In the genomic region with DNA sequence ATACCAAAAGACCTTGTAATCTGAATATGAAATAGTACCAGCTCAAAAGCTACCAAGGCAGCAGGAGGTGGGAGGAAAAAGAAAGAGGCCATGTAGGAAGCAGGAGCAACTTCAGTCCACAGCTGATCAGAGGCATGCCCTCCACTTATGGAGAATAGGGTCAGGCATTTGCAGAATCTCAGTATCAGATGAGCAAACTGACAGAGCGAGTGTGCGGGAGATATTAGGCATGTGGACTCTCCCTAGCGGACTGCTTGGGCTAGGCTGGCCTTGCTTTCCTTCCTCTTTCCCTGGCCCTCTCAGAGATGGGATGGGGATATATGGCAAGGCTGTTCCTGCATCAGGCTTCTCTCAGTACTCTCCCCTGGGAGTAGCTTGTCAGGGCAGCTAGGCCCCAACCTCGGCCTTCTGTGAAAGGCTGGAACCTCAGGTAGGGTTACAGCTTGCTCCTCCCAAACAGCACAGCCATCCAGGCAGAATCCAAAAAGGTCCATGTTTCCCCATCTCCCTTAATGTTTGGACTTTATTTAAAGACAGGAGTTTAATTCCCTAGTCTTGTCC, we compare ENCODE assay signal across 15 cellular contexts. TPM values are rescaled to one million over a fixed set of nuclear protein-coding genes. Genes with fewer than 3 reads are reported as not detected.
DNase-seq lines count a peak whose midpoint lies in the region; ATAC-seq, FAIRE-seq and TF ChIP-seq lines count a peak whose summit lies in the region.
"Had no signal": no experiment of that assay in that cellular context is flagged by ENCODE, and none has a peak within 500 bp of the region (broad histone marks: within the 10 kb centered on the region; RNA-seq: fewer than 3 reads in every experiment).

No MANE protein-coding gene starts in this region.

- H3K4me3 Mint-ChIP-seq in activated naive CD4-positive, alpha-beta T cell treated with anti-CD3 and anti-CD28 coated beads, Interleukin-2, amount 50 U/mL, for 24 hours = peak overlapping the region; percentile 80
- no peak overlapping the region for H3K4me3 Mint-ChIP-seq in activated CD8-positive, alpha-beta T cell treated with anti-CD3 and anti-CD28 coated beads for 36 hours
- H3K4me3 Mint-ChIP-seq in memory B cell = no peak overlapping the region

- ATAC-seq in activated CD8-positive, alpha-beta T cell treated with anti-CD3 and anti-CD28 coated beads for 36 hours = no peak
- ATAC-seq in memory B cell (ENCODE audit: low read depth) = no peak
- ATAC-seq: left lobe of liver, sciatic nerve had no signal

- in situ Hi-C loops in transverse colon (cut with MboI; ENCODE audit: low pct_ligation_motif_present in 1 of 4, low pct_unique_long_range_greater_than_20kb in 1 of 4, low sequenced_read_pairs in 3 of 4) = no loop called here

- H3K27me3 ChIP-seq in transverse colon = no peaks in the 10 kb centered on the region
- H3K27me3 ChIP-seq: ascending aorta had no signal

- H3K9me3 Mint-ChIP-seq in activated naive CD4-positive, alpha-beta T cell treated with anti-CD3 and anti-CD28 coated beads, Interleukin-2, amount 50 U/mL, for 24 hours = no peaks in the 10 kb centered on the region
- no peaks in the 10 kb centered on the region for H3K9me3 Mint-ChIP-seq in activated CD8-positive, alpha-beta T cell treated with anti-CD3 and anti-CD28 coated beads for 36 hours
- H3K9me3 Mint-ChIP-seq in memory B cell = no peaks in the 10 kb centered on the region

- FAIRE-seq in H54 (lab: Jason Lieb, UNC) (no peak), RCC 7860 (lab: Jason Lieb, UNC) (no peak)

- TF ChIP-seq CTCF in activated CD8-positive, alpha-beta T cell treated with anti-CD3 and anti-CD28 coated beads for 36 hours (IDR thresholded peaks at IDR 0.05) = no peak
- no peak for TF ChIP-seq CTCF in transverse colon (IDR thresholded peaks at IDR 0.05)

- intact Hi-C loops in activated CD8-positive, alpha-beta T cell treated with anti-CD3 and anti-CD28 coated beads for 36 hours (cut with micrococcal nuclease) = loop anchor here (2.0 kb wide), 2 partner anchors 26 to 30 kb away; no protein-coding TSS in a partner anchor
- intact Hi-C loops in transverse colon (cut with DNase I; ENCODE audit: low total_unique reads) = no loop called here

- no peaks in the 10 kb centered on the region for H3K36me3 ChIP-seq in transverse colon
- H3K36me3 ChIP-seq: ascending aorta had no signal

- no peaks in the 10 kb centered on the region for H3K27me3 Mint-ChIP-seq in activated naive CD4-positive, alpha-beta T cell treated with anti-CD3 and anti-CD28 coated beads, Interleukin-2, amount 50 U/mL, for 24 hours
- no peaks in the 10 kb centered on the region for H3K27me3 Mint-ChIP-seq in activated CD8-positive, alpha-beta T cell treated with anti-CD3 and anti-CD28 coated beads for 36 hours
- no peaks in the 10 kb centered on the region for H3K27me3 Mint-ChIP-seq in memory B cell

- H3K9me3 ChIP-seq in transverse colon = no peaks in the 10 kb centered on the region
- H3K9me3 ChIP-seq: ascending aorta had no signal

- H3K27ac ChIP-seq in transverse colon = peak overlapping the region; percentile 71 to 80 (median 78)

- H3K4me1 Mint-ChIP-seq in activated naive CD4-positive, alpha-beta T cell treated with anti-CD3 and anti-CD28 coated beads, Interleukin-2, amount 50 U/mL, for 24 hours = peaks cover 90% of the 10 kb centered on the region
- peaks cover 80% of the 10 kb centered on the region for H3K4me1 Mint-ChIP-seq in activated CD8-positive, alpha-beta T cell treated with anti-CD3 and anti-CD28 coated beads for 36 hours (ENCODE audit: low read depth)
- peaks cover 51% of the 10 kb centered on the region for H3K4me1 Mint-ChIP-seq in memory B cell

- POLR2A ChIA-PET in activated CD8-positive, alpha-beta T cell treated with anti-CD3 and anti-CD28 coated beads for 36 hours (lab: Charles Lee) = interaction anchor here (0.7 to 3.1 kb wide), 6 partner anchors 15 to 33 kb away, joined by 3 to 18 read pairs (median 9); no protein-coding TSS in a partner anchor

- no peak overlapping the region for H3K4me3 ChIP-seq in transverse colon

- H3K4me1 ChIP-seq in transverse colon = peaks cover 12 to 48% (median 16%) of the 10 kb centered on the region in 4 donors

- peak overlapping the region; percentile 84 for H3K27ac Mint-ChIP-seq in activated naive CD4-positive, alpha-beta T cell treated with anti-CD3 and anti-CD28 coated beads, Interleukin-2, amount 50 U/mL, for 24 hours
- H3K27ac Mint-ChIP-seq in activated CD8-positive, alpha-beta T cell treated with anti-CD3 and anti-CD28 coated beads for 36 hours = peak overlapping the region; percentile 89
- peak overlapping the region; percentile 95 for H3K27ac Mint-ChIP-seq in memory B cell

- no peak for TF ChIP-seq POLR2A in transverse colon (IDR thresholded peaks at IDR 0.05)
- no peak for TF ChIP-seq POLR2A in H54 (IDR thresholded peaks at IDR 0.05; ENCODE audit: low read depth, low read length)

- no peak for DNase-seq in activated naive CD4-positive, alpha-beta T cell treated with Interleukin-2 at 50 U/mL for 16 hours
- DNase-seq in activated CD8-positive, alpha-beta T cell treated with anti-CD3 and anti-CD28 coated beads for 36 hours = peak; percentile 18
- DNase-seq in memory B cell (ENCODE audit: low spot score in 2 of 2) = no peak
- no peak for DNase-seq in transverse colon
- no peak for DNase-seq in COR-L47 (lab: John Stamatoyannopoulos, UW)
- DNase-seq in H54 (ENCODE audit: insufficient read length, low spot score) = no peak
- no peak for DNase-seq in RCC 7860 (ENCODE audit: low spot score)
- DNase-seq: AML-193; effector CD8-positive, alpha-beta T cell; glutamatergic neuron; NCI-H524 had no signal

- CTCF ChIA-PET in activated CD8-positive, alpha-beta T cell treated with anti-CD3 and anti-CD28 coated beads for 36 hours (lab: Charles Lee) = interaction anchor here (0.7 to 1.1 kb wide), 5 partner anchors 15 to 74 kb away, joined by 3 to 5 read pairs (median 4); no protein-coding TSS in a partner anchor

- no peak for TF ChIP-seq EP300 in transverse colon (IDR thresholded peaks at IDR 0.05; ENCODE audit: low read depth)

- no peaks in the 10 kb centered on the region for H3K36me3 Mint-ChIP-seq in activated naive CD4-positive, alpha-beta T cell treated with anti-CD3 and anti-CD28 coated beads, Interleukin-2, amount 50 U/mL, for 24 hours
- peaks cover 2% of the 10 kb centered on the region for H3K36me3 Mint-ChIP-seq in activated CD8-positive, alpha-beta T cell treated with anti-CD3 and anti-CD28 coated beads for 36 hours (ENCODE audit: low read depth)
- H3K36me3 Mint-ChIP-seq in memory B cell = no peaks in the 10 kb centered on the region

- WGBS in transverse colon (ENCODE audit: low coverage in 1 of 2), 2 donors = 84 to 100% methylated on average over 1 to 4 of the region's 4 CpGs

RNA-seq across cellular contexts. Expression of a gene that starts 37.0 kb away (rescaled TPM):
- 100 to 1,000 TPM; 527 to 532 TPM for total RNA-seq in activated CD8-positive, alpha-beta T cell treated with anti-CD3 and anti-CD28 coated beads for 36 hours
- 10 to 100 TPM; 23.6 to 56.7 (median 29.2) TPM for total RNA-seq in transverse colon

Comparison
In these comparisons a context has a peak if more than half of its experiments do, and no peak if none do; other contexts are left out.
1. RNA of a gene that starts 37.0 kb away (total RNA-seq): 527 to 532 TPM in activated CD8-positive, alpha-beta T cell treated with anti-CD3 and anti-CD28 coated beads for 36 hours; 23.6 to 56.7 TPM in transverse colon; every median in the first group is over 4 times any median in the second.
2. Peak in every context shown above with its lines, with median percentiles within 50 percentile points of each other: H3K27ac Mint-ChIP-seq.